ENCODE assay signal across 9 cellular contexts in genomic region chr5:143824851-143825720, GRCh38. TPM values are rescaled to one million over a fixed set of nuclear protein-coding genes. Genes with fewer than 3 reads are reported as not detected.
DNase-seq lines count a peak whose midpoint lies in the region; ATAC-seq, FAIRE-seq and TF ChIP-seq lines count a peak whose summit lies in the region.
"Had no signal": no experiment of that assay in that cellular context is flagged by ENCODE, and none has a peak within 500 bp of the region (broad histone marks: within the 10 kb centered on the region; RNA-seq: fewer than 3 reads in every experiment).

No MANE protein-coding gene starts in this region.

- intact Hi-C loops in activated T-helper 2 cell treated with anti-CD3 and anti-CD28 coated beads, Interferon-gamma antibody, Interleukin-2, Interleukin-4, amounts not matched to agents 10 μg/mL and 5 μg/mL and 100 μg/mL, durations not matched to agents 14 hours and 24 hours and 36 hours (cut with micrococcal nuclease), result loop anchor here (1.0 to 10.0 kb wide), 7 partner anchors 238 to 900 kb away; no protein-coding TSS in a partner anchor
- intact Hi-C loops in thyroid gland (cut with DNase I), result loop anchor here (10.0 kb wide), 1 partner anchor 420 kb away; the partner anchor contains the start of gene NR3C1

- no peaks in the 10 kb centered on the region for H3K27me3 ChIP-seq in osteoblast (ENCODE audit: insufficient read depth, low read length)
- no peaks in the 10 kb centered on the region for H3K27me3 ChIP-seq in thyroid gland

- no peaks in the 10 kb centered on the region for H4K20me1 ChIP-seq in osteoblast (ENCODE audit: insufficient read depth, low read length)

- H3K36me3 ChIP-seq in osteoblast (ENCODE audit: insufficient read depth, low read length) (no peaks in the 10 kb centered on the region), thyroid gland (no peaks in the 10 kb centered on the region)

- H3K4me3 ChIP-seq in osteoblast (ENCODE audit: insufficient read depth, low read length) (no peak overlapping the region), thyroid gland (replicated peaks in 1 of 3) (no peak overlapping the region)

- peak; percentile 51 for ATAC-seq in GM21786 (IDR thresholded peaks at IDR 0.05; ENCODE audit: unreplicated experiment)

- peaks cover 16% of the 10 kb centered on the region for H3K4me1 ChIP-seq in osteoblast (ENCODE audit: insufficient read depth, low read length)
- peaks cover 0 to 3% of the 10 kb centered on the region in 2 donors for H3K4me1 ChIP-seq in thyroid gland

- no peaks in the 10 kb centered on the region for H3K79me2 ChIP-seq in osteoblast (ENCODE audit: insufficient read depth, low read length)

- no peak overlapping the region for H3K4me2 ChIP-seq in osteoblast (ENCODE audit: insufficient read depth, low read length)

- H3K27ac Mint-ChIP-seq in activated T-helper 2 cell treated with anti-CD3 and anti-CD28 coated beads, Interferon-gamma antibody, Interleukin-2, Interleukin-4, amounts not matched to agents 10 μg/mL and 5 μg/mL and 100 μg/mL, durations not matched to agents 14 hours and 24 hours and 36 hours, result no peak overlapping the region

- H3K36me3 Mint-ChIP-seq in activated T-helper 2 cell treated with anti-CD3 and anti-CD28 coated beads, Interferon-gamma antibody, Interleukin-2, Interleukin-4, amounts not matched to agents 10 μg/mL and 5 μg/mL and 100 μg/mL, durations not matched to agents 14 hours and 24 hours and 36 hours (ENCODE audit: low read depth), result no peaks in the 10 kb centered on the region

- H3K9me3 ChIP-seq in osteoblast (ENCODE audit: low read depth, low read length), result no peaks in the 10 kb centered on the region
- no peaks in the 10 kb centered on the region for H3K9me3 ChIP-seq in thyroid gland

- H3K4me3 Mint-ChIP-seq in activated T-helper 2 cell treated with anti-CD3 and anti-CD28 coated beads, Interferon-gamma antibody, Interleukin-2, Interleukin-4, amounts not matched to agents 10 μg/mL and 5 μg/mL and 100 μg/mL, durations not matched to agents 14 hours and 24 hours and 36 hours (ENCODE audit: low read depth), result no peak overlapping the region

- H3K27ac ChIP-seq in osteoblast (ENCODE audit: low read depth, low read length), result no peak overlapping the region
- no peak overlapping the region for H3K27ac ChIP-seq in thyroid gland

- H3K9me3 Mint-ChIP-seq in activated T-helper 2 cell treated with anti-CD3 and anti-CD28 coated beads, Interferon-gamma antibody, Interleukin-2, Interleukin-4, amounts not matched to agents 10 μg/mL and 5 μg/mL and 100 μg/mL, durations not matched to agents 14 hours and 24 hours and 36 hours, result no peaks in the 10 kb centered on the region

- no peak for TF ChIP-seq POLR2A in thyroid gland (IDR thresholded peaks at IDR 0.05)

- H3K27me3 Mint-ChIP-seq in activated T-helper 2 cell treated with anti-CD3 and anti-CD28 coated beads, Interferon-gamma antibody, Interleukin-2, Interleukin-4, amounts not matched to agents 10 μg/mL and 5 μg/mL and 100 μg/mL, durations not matched to agents 14 hours and 24 hours and 36 hours (ENCODE audit: low read depth), result no peaks in the 10 kb centered on the region

- peak overlapping the region; percentile 44 for H2AFZ ChIP-seq in osteoblast (ENCODE audit: low read length)

- no peak for FAIRE-seq in frontal cortex (lab: Jason Lieb, UNC)

- 31 to 33% methylated on average over 8 of the region's 8 CpGs for WGBS in thyroid gland, 2 donors

- TF ChIP-seq CTCF in osteoblast (IDR thresholded peaks at IDR 0.05; ENCODE audit: extremely low read depth, low read depth, low read length), result peak; percentile 97
- peak; percentile 77 to 97 (median 92) for TF ChIP-seq CTCF in thyroid gland (IDR thresholded peaks at IDR 0.05)

- peaks cover 11% of the 10 kb centered on the region for H3K4me1 Mint-ChIP-seq in activated T-helper 2 cell treated with anti-CD3 and anti-CD28 coated beads, Interferon-gamma antibody, Interleukin-2, Interleukin-4, amounts not matched to agents 10 μg/mL and 5 μg/mL and 100 μg/mL, durations not matched to agents 14 hours and 24 hours and 36 hours (ENCODE audit: low read depth)

- DNase-seq in EH (ENCODE audit: low read depth) (peak; percentile 74), Kasumi-1 (lab: John Stamatoyannopoulos, UW) (peak; percentile 78 to 79), RPMI8226 (peak; percentile 80), frontal cortex (ENCODE audit: low spot score in 2 of 2) (peak; percentile 23 to 52), osteoblast (ENCODE audit: insufficient read length, low spot score, missing footprints) (peak; percentile 46), thyroid gland (peak; percentile 84 to 85)
- DNase-seq in activated T-helper 2 cell treated with anti-CD3 and anti-CD28 coated beads, Interferon-gamma antibody, Interleukin-2, Interleukin-4, amounts not matched to agents 10 μg/mL and 5 μg/mL and 100 μg/mL, durations not matched to agents 14 hours and 24 hours and 36 hours (ENCODE audit: low spot score), result peak; percentile 71

RNA-seq across cellular contexts. Expression of gene HMHB1, which starts 13.1 kb away (rescaled TPM):
- not detected in 2 replicates for total RNA-seq in activated T-helper 2 cell treated with anti-CD3 and anti-CD28 coated beads, Interferon-gamma antibody, Interleukin-2, Interleukin-4, amounts not matched to agents 10 μg/mL and 5 μg/mL and 100 μg/mL, durations not matched to agents 14 hours and 24 hours and 36 hours
- total RNA-seq in frontal cortex, result not detected
- total RNA-seq in osteoblast, result not detected in 2 replicates
- not detected for total RNA-seq in thyroid gland
- total RNA-seq: mononuclear cell had no signal
